20 cellular contexts compared by ENCODE assay signal in the genomic region with DNA sequence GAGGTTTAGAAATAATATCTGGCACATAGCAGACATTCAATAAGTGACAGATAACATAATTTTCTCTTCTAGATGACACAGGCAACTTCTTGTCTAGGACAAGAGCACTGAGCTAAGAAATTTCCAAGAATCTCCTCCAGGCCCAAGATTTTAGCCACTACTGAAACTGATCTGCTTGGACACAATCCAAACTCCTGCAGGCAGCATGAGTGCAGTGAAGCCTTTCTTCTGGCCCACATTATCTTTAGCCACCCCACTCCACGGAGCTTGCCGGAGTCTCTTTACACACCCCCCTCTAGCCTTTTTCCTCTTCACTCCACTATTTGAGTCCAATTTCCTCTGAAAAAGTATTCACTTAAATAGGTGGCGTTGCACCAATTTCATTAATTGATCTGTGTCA.
"Had no signal": no experiment of that assay in that cellular context is flagged by ENCODE, and none has a peak within 500 bp of the region (broad histone marks: within the 10 kb centered on the region; RNA-seq: fewer than 3 reads in every experiment).

No MANE protein-coding gene starts in this region.

- H3K27ac ChIP-seq: brain microvascular endothelial cell, left lung, ovary, sigmoid colon had no signal

- H3K9me3 Mint-ChIP-seq: activated B cell treated with CpG ODN at 0.5 μM for 24 hours; activated CD8-positive, alpha-beta T cell treated with anti-CD3 and anti-CD28 coated beads for 36 hours; activated naive CD4-positive, alpha-beta T cell treated with anti-CD3 and anti-CD28 coated beads, Interleukin-2, amount 50 U/mL, for 72 hours; central memory CD8-positive, alpha-beta T cell; stimulated activated effector memory CD8-positive, alpha-beta T cell treated with anti-CD3 and anti-CD28 coated beads, Interleukin-12 subunit alpha, Interleukin-12 subunit beta, amount 100 ng/mL, for 72 hours had no signal

- H3K4me3 ChIP-seq: left lung, ovary, sigmoid colon had no signal

- H3K27me3 Mint-ChIP-seq: activated B cell treated with CpG ODN at 0.5 μM for 24 hours had no signal

- H3K27ac Mint-ChIP-seq: activated B cell treated with CpG ODN at 0.5 μM for 24 hours; activated CD8-positive, alpha-beta T cell treated with anti-CD3 and anti-CD28 coated beads for 36 hours; activated naive CD4-positive, alpha-beta T cell treated with anti-CD3 and anti-CD28 coated beads, Interleukin-2, amount 50 U/mL, for 72 hours; naive thymus-derived CD4-positive, alpha-beta T cell; stimulated activated effector memory CD8-positive, alpha-beta T cell treated with anti-CD3 and anti-CD28 coated beads, Interleukin-12 subunit alpha, Interleukin-12 subunit beta, amount 100 ng/mL, for 72 hours had no signal

- H3K36me3 ChIP-seq: brain microvascular endothelial cell, left lung, ovary, sigmoid colon had no signal

- H3K9me3 ChIP-seq: left lung, ovary, sigmoid colon had no signal

- H3K4me1 Mint-ChIP-seq: central memory CD8-positive, alpha-beta T cell had no signal

- DNase-seq: activated B cell treated with CpG ODN at 0.5 μM for 24 hours; activated CD4-positive, alpha-beta T cell treated with anti-CD3 and anti-CD28 coated beads for 48 hours; activated CD8-positive, alpha-beta memory T cell treated with anti-CD3 and anti-CD28 coated beads, Interleukin-2, amount 50 U/mL, for 4 hours; activated CD8-positive, alpha-beta T cell treated with anti-CD3 and anti-CD28 coated beads for 36 hours; activated gamma-delta T cell; activated T-cell treated with anti-CD3 and anti-CD28 coated beads, Interleukin-2, amount 50 U/mL, for 48 hours; amygdala; brain microvascular endothelial cell; cortex of kidney; effector CD8-positive, alpha-beta T cell; left lung; mammary epithelial cell; naive thymus-derived CD4-positive, alpha-beta T cell; ovary; sigmoid colon; stimulated activated CD4-positive, alpha-beta T cell treated with anti-CD3 and anti-CD28 coated beads, Interleukin-12 subunit alpha, Interleukin-12 subunit beta, amount 100 ng/mL, for 4 hours; T-helper 2 cell had no signal

- H3K4me3 Mint-ChIP-seq: activated B cell treated with CpG ODN at 0.5 μM for 24 hours; activated CD8-positive, alpha-beta T cell treated with anti-CD3 and anti-CD28 coated beads for 36 hours; central memory CD8-positive, alpha-beta T cell; naive thymus-derived CD4-positive, alpha-beta T cell; stimulated activated effector memory CD8-positive, alpha-beta T cell treated with anti-CD3 and anti-CD28 coated beads, Interleukin-12 subunit alpha, Interleukin-12 subunit beta, amount 100 ng/mL, for 72 hours had no signal

- H3K27me3 ChIP-seq: brain microvascular endothelial cell, left lung, ovary, sigmoid colon had no signal

- H3K36me3 Mint-ChIP-seq: activated naive CD4-positive, alpha-beta T cell treated with anti-CD3 and anti-CD28 coated beads, Interleukin-2, amount 50 U/mL, for 72 hours; stimulated activated effector memory CD8-positive, alpha-beta T cell treated with anti-CD3 and anti-CD28 coated beads, Interleukin-12 subunit alpha, Interleukin-12 subunit beta, amount 100 ng/mL, for 72 hours had no signal

- ATAC-seq: activated CD8-positive, alpha-beta T cell treated with anti-CD3 and anti-CD28 coated beads for 36 hours; activated naive CD4-positive, alpha-beta T cell treated with anti-CD3 and anti-CD28 coated beads, Interleukin-2, amount 50 U/mL, for 72 hours; left lung; naive thymus-derived CD4-positive, alpha-beta T cell; stimulated activated effector memory CD8-positive, alpha-beta T cell treated with anti-CD3 and anti-CD28 coated beads, Interleukin-12 subunit alpha, Interleukin-12 subunit beta, amount 100 ng/mL, for 72 hours had no signal

- H3K4me1 ChIP-seq: left lung had no signal
